ENCODE assay signal across 1 cellular context in genomic region chr5:138605254-138605972, GRCh38.
TF ChIP-seq lines count a peak whose summit lies in the region.

No MANE protein-coding gene starts in this region.

TF ChIP-seq in GM12878, 131 proteins besides CTCF, POLR2A, EP300 and RAD21 (continued from another document and continues in another):
- no peak for TF ChIP-seq ZBTB33 (IDR thresholded peaks at IDR 0.05)
- TF ChIP-seq ELK1 (IDR thresholded peaks at IDR 0.05; ENCODE audit: low read depth, low read length), result no peak
- no peak for TF ChIP-seq SP1 (IDR thresholded peaks at IDR 0.05; ENCODE audit: low read depth, low read length)
- no peak for TF ChIP-seq PBX3 (IDR thresholded peaks at IDR 0.05; ENCODE audit: insufficient replicate concordance, low read depth, low read length)
- no peak for TF ChIP-seq MEF2A (IDR thresholded peaks at IDR 0.05; ENCODE audit: insufficient read depth, low read depth, low read length)
- TF ChIP-seq, protein P1, sequence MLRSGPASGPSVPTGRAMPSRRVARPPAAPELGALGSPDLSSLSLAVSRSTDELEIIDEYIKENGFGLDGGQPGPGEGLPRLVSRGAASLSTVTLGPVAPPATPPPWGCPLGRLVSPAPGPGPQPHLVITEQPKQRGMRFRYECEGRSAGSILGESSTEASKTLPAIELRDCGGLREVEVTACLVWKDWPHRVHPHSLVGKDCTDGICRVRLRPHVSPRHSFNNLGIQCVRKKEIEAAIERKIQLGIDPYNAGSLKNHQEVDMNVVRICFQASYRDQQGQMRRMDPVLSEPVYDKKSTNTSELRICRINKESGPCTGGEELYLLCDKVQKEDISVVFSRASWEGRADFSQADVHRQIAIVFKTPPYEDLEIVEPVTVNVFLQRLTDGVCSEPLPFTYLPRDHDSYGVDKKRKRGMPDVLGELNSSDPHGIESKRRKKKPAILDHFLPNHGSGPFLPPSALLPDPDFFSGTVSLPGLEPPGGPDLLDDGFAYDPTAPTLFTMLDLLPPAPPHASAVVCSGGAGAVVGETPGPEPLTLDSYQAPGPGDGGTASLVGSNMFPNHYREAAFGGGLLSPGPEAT (IDR thresholded peaks at IDR 0.05; ENCODE audit: low read depth), result no peak
- TF ChIP-seq HDGF (IDR thresholded peaks at IDR 0.05), result 0 out of 2 replicates have a peak, but pooled peaks have one; percentile 48
- no peak for TF ChIP-seq CHD1 (IDR thresholded peaks at IDR 0.05; ENCODE audit: low read depth, low read length)
- TF ChIP-seq SUZ12 (IDR thresholded peaks at IDR 0.05; ENCODE audit: unreplicated experiment), result no peak
- TF ChIP-seq DPF2 (IDR thresholded peaks at IDR 0.05), result no peak
- TF ChIP-seq, protein P2, sequence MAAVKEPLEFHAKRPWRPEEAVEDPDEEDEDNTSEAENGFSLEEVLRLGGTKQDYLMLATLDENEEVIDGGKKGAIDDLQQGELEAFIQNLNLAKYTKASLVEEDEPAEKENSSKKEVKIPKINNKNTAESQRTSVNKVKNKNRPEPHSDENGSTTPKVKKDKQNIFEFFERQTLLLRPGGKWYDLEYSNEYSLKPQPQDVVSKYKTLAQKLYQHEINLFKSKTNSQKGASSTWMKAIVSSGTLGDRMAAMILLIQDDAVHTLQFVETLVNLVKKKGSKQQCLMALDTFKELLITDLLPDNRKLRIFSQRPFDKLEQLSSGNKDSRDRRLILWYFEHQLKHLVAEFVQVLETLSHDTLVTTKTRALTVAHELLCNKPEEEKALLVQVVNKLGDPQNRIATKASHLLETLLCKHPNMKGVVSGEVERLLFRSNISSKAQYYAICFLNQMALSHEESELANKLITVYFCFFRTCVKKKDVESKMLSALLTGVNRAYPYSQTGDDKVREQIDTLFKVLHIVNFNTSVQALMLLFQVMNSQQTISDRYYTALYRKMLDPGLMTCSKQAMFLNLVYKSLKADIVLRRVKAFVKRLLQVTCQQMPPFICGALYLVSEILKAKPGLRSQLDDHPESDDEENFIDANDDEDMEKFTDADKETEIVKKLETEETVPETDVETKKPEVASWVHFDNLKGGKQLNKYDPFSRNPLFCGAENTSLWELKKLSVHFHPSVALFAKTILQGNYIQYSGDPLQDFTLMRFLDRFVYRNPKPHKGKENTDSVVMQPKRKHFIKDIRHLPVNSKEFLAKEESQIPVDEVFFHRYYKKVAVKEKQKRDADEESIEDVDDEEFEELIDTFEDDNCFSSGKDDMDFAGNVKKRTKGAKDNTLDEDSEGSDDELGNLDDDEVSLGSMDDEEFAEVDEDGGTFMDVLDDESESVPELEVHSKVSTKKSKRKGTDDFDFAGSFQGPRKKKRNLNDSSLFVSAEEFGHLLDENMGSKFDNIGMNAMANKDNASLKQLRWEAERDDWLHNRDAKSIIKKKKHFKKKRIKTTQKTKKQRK (IDR thresholded peaks at IDR 0.05; ENCODE audit: low read depth, low read length), result no peak
- no peak for TF ChIP-seq HDAC6 (IDR thresholded peaks at IDR 0.05; ENCODE audit: unreplicated experiment)
- TF ChIP-seq ZSCAN29 (IDR thresholded peaks at IDR 0.05), result no peak
- no peak for TF ChIP-seq MTA3 (IDR thresholded peaks at IDR 0.05; ENCODE audit: borderline replicate concordance, low read length)
- no peak for TF ChIP-seq ZNF622 (IDR thresholded peaks at IDR 0.05)
- TF ChIP-seq KLF5 (IDR thresholded peaks at IDR 0.05; ENCODE audit: partially characterized antibody), result no peak
- TF ChIP-seq, protein P3, sequence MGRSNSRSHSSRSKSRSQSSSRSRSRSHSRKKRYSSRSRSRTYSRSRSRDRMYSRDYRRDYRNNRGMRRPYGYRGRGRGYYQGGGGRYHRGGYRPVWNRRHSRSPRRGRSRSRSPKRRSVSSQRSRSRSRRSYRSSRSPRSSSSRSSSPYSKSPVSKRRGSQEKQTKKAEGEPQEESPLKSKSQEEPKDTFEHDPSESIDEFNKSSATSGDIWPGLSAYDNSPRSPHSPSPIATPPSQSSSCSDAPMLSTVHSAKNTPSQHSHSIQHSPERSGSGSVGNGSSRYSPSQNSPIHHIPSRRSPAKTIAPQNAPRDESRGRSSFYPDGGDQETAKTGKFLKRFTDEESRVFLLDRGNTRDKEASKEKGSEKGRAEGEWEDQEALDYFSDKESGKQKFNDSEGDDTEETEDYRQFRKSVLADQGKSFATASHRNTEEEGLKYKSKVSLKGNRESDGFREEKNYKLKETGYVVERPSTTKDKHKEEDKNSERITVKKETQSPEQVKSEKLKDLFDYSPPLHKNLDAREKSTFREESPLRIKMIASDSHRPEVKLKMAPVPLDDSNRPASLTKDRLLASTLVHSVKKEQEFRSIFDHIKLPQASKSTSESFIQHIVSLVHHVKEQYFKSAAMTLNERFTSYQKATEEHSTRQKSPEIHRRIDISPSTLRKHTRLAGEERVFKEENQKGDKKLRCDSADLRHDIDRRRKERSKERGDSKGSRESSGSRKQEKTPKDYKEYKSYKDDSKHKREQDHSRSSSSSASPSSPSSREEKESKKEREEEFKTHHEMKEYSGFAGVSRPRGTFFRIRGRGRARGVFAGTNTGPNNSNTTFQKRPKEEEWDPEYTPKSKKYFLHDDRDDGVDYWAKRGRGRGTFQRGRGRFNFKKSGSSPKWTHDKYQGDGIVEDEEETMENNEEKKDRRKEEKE (IDR thresholded peaks at IDR 0.05), result no peak
- TF ChIP-seq, protein P4, sequence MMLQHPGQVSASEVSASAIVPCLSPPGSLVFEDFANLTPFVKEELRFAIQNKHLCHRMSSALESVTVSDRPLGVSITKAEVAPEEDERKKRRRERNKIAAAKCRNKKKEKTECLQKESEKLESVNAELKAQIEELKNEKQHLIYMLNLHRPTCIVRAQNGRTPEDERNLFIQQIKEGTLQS (IDR thresholded peaks at IDR 0.05; ENCODE audit: borderline replicate concordance, extremely low read depth, low read depth, low read length), result no peak
- no peak for TF ChIP-seq NRF1 (conservative IDR thresholded peaks at IDR 0.05; ENCODE audit: low read depth, low read length)
- TF ChIP-seq, protein P5, sequence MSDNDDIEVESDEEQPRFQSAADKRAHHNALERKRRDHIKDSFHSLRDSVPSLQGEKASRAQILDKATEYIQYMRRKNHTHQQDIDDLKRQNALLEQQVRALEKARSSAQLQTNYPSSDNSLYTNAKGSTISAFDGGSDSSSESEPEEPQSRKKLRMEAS (IDR thresholded peaks at IDR 0.05; ENCODE audit: low read depth, low read length), result no peak
- TF ChIP-seq GATAD2B (conservative IDR thresholded peaks at IDR 0.05; ENCODE audit: low read depth), result no peak
- TF ChIP-seq FOXM1 (IDR thresholded peaks at IDR 0.05; ENCODE audit: low read depth, low read length), result no peak
- peak; percentile 56; the same call in 1 of the 2 replicates for TF ChIP-seq TCF12 (IDR thresholded peaks at IDR 0.05; ENCODE audit: low read depth, low read length)
- TF ChIP-seq ZBED1 (IDR thresholded peaks at IDR 0.05; ENCODE audit: borderline replicate concordance), result no peak
- TF ChIP-seq SPI1 (IDR thresholded peaks at IDR 0.05; ENCODE audit: borderline replicate concordance, insufficient read depth, low read depth, low read length), result peak; percentile 21; the same call in 1 of the 2 replicates
- TF ChIP-seq TARDBP (IDR thresholded peaks at IDR 0.05; ENCODE audit: borderline replicate concordance), result no peak
- TF ChIP-seq STAT3 (IDR thresholded peaks at IDR 0.05; ENCODE audit: low read depth, low read length), result no peak
- TF ChIP-seq GABPA (IDR thresholded peaks at IDR 0.05; ENCODE audit: low read depth), result no peak
- no peak for TF ChIP-seq PML (IDR thresholded peaks at IDR 0.05; ENCODE audit: low read length)
- TF ChIP-seq USF2 (IDR thresholded peaks at IDR 0.05; ENCODE audit: borderline replicate concordance, low read depth, low read length), result no peak
- peak; percentile 24; the same call in 1 of the 2 replicates for TF ChIP-seq RUNX3 (IDR thresholded peaks at IDR 0.05; ENCODE audit: low read length)
- TF ChIP-seq CBX3 (IDR thresholded peaks at IDR 0.05; ENCODE audit: borderline replicate concordance, low read depth), result no peak
- no peak for TF ChIP-seq JUND (IDR thresholded peaks at IDR 0.05; ENCODE audit: low read depth, low read length)
- no peak for TF ChIP-seq HCFC1 (IDR thresholded peaks at IDR 0.05; ENCODE audit: low read length)
- no peak for TF ChIP-seq ZNF24 (IDR thresholded peaks at IDR 0.05)
- TF ChIP-seq HDAC2 (IDR thresholded peaks at IDR 0.05), result no peak
- TF ChIP-seq IKZF2 (IDR thresholded peaks at IDR 0.05), result peak in 1 of 2 experiments; percentile 16; a peak in 3 of 4 replicates
- no peak for TF ChIP-seq CREM (IDR thresholded peaks at IDR 0.05; ENCODE audit: low read depth)
- TF ChIP-seq IKZF1 (conservative IDR thresholded peaks at IDR 0.05), result 0 out of 2 replicates have a peak, but pooled peaks have one; percentile 25
- TF ChIP-seq, protein P6, sequence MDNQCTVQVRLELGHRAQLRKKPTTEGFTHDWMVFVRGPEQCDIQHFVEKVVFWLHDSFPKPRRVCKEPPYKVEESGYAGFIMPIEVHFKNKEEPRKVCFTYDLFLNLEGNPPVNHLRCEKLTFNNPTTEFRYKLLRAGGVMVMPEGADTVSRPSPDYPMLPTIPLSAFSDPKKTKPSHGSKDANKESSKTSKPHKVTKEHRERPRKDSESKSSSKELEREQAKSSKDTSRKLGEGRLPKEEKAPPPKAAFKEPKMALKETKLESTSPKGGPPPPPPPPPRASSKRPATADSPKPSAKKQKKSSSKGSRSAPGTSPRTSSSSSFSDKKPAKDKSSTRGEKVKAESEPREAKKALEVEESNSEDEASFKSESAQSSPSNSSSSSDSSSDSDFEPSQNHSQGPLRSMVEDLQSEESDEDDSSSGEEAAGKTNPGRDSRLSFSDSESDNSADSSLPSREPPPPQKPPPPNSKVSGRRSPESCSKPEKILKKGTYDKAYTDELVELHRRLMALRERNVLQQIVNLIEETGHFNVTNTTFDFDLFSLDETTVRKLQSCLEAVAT (IDR thresholded peaks at IDR 0.05), result no peak
- TF ChIP-seq, protein P7, sequence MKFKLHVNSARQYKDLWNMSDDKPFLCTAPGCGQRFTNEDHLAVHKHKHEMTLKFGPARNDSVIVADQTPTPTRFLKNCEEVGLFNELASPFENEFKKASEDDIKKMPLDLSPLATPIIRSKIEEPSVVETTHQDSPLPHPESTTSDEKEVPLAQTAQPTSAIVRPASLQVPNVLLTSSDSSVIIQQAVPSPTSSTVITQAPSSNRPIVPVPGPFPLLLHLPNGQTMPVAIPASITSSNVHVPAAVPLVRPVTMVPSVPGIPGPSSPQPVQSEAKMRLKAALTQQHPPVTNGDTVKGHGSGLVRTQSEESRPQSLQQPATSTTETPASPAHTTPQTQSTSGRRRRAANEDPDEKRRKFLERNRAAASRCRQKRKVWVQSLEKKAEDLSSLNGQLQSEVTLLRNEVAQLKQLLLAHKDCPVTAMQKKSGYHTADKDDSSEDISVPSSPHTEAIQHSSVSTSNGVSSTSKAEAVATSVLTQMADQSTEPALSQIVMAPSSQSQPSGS (IDR thresholded peaks at IDR 0.05; ENCODE audit: low read length), result no peak
- TF ChIP-seq ZBTB4 (CRISPR knock-in tag; IDR thresholded peaks at IDR 0.05), result no peak
